Comparison of ENCODE assay signal across 1 cellular context in genomic region chr4:38980903-38981676, GRCh38.
TF ChIP-seq lines count a peak whose summit lies in the region.

No MANE protein-coding gene starts in this region.

TF ChIP-seq in K562, 482 proteins besides CTCF, POLR2A, EP300 and RAD21:
- TF ChIP-seq FOXP4 (CRISPR knock-in tag; IDR thresholded peaks at IDR 0.05; ENCODE audit: borderline replicate concordance) (no peak), TAL1 (IDR thresholded peaks at IDR 0.05) (peak; percentile 40; the same call in 1 of the 2 replicates), ZBTB11 (CRISPR knock-in tag; IDR thresholded peaks at IDR 0.05) (0 out of 6 replicates have a peak, but pooled peaks of 1 of the 3 experiments have one; percentile 44), ATF3 (IDR thresholded peaks at IDR 0.05) (peak; percentile 47; the same call in 1 of the 2 replicates), ATF3 (CRISPR knock-in tag; conservative IDR thresholded peaks at IDR 0.05) (no peak), NR2C1 (IDR thresholded peaks at IDR 0.05) (no peak), NR2C1 (tag; IDR thresholded peaks at IDR 0.05) (no peak), POLR3G (IDR thresholded peaks at IDR 0.05; ENCODE audit: extremely low read depth, insufficient read length, insufficient replicate concordance) (no peak), KLF1 (tag; IDR thresholded peaks at IDR 0.05) (no peak), CBFA2T3 (IDR thresholded peaks at IDR 0.05) (0 out of 2 replicates have a peak, but pooled peaks have one; percentile 7), TEAD4 (IDR thresholded peaks at IDR 0.05; ENCODE audit: low read length) (peak; percentile 41; the same call in 1 of the 2 replicates), TEAD4 (CRISPR knock-in tag; IDR thresholded peaks at IDR 0.05; ENCODE audit: borderline replicate concordance) (no peak), JUND (IDR thresholded peaks at IDR 0.05; ENCODE audit: borderline replicate concordance, low read depth, low read length) (no peak), JUND (tag; IDR thresholded peaks at IDR 0.05; ENCODE audit: borderline replicate concordance, low read depth, low read length) (peak; percentile 29; the same call in 1 of the 3 replicates), ATF6 (CRISPR knock-in tag; IDR thresholded peaks at IDR 0.05) (no peak), SRF (CRISPR knock-in tag; IDR thresholded peaks at IDR 0.05) (peak in 1 of 2 experiments; percentile 78; a peak in 2 of 4 replicates), FOSL1 (tag; conservative IDR thresholded peaks at IDR 0.05) (peak; percentile 85), PTRF (tag; IDR thresholded peaks at IDR 0.05) (no peak), STAT5B (CRISPR knock-in tag; IDR thresholded peaks at IDR 0.05) (no peak), ZNF639 (CRISPR knock-in tag; conservative IDR thresholded peaks at IDR 0.05 in 1 of 2, IDR thresholded peaks at IDR 0.05 in 1 of 2) (0 out of 4 replicates have a peak, but pooled peaks of 1 of the 2 experiments have one; percentile 34), CREB3 (tag; conservative IDR thresholded peaks at IDR 0.05; ENCODE audit: low read depth) (no peak), IRF1 (CRISPR knock-in tag; IDR thresholded peaks at IDR 0.05; ENCODE audit: borderline replicate concordance) (no peak), CEBPG (CRISPR knock-in tag; IDR thresholded peaks at IDR 0.05) (no peak), CEBPG (tag; conservative IDR thresholded peaks at IDR 0.05 in 1 of 2, IDR thresholded peaks at IDR 0.05 in 1 of 2) (peak in 1 of 2 experiments; percentile 49; a peak in 2 of 4 replicates), TRIM25 (IDR thresholded peaks at IDR 0.05; ENCODE audit: borderline replicate concordance) (no peak), ZNF175 (CRISPR knock-in tag; IDR thresholded peaks at IDR 0.05; ENCODE audit: low read depth) (0 out of 2 replicates have a peak, but pooled peaks have one; percentile 25), CBX8 (IDR thresholded peaks at IDR 0.05; ENCODE audit: borderline replicate concordance, extremely low read depth, low read depth, low read length, poor library complexity, severe bottlenecking) (no peak)
